ENCODE assay signal across 1 cellular context in genomic region chr3:66110840-66111239, GRCh38.
TF ChIP-seq lines count a peak whose summit lies in the region.

No MANE protein-coding gene starts in this region.

TF ChIP-seq in HepG2, 621 proteins besides CTCF, POLR2A, EP300 and RAD21:
- TF ChIP-seq, protein P1, sequence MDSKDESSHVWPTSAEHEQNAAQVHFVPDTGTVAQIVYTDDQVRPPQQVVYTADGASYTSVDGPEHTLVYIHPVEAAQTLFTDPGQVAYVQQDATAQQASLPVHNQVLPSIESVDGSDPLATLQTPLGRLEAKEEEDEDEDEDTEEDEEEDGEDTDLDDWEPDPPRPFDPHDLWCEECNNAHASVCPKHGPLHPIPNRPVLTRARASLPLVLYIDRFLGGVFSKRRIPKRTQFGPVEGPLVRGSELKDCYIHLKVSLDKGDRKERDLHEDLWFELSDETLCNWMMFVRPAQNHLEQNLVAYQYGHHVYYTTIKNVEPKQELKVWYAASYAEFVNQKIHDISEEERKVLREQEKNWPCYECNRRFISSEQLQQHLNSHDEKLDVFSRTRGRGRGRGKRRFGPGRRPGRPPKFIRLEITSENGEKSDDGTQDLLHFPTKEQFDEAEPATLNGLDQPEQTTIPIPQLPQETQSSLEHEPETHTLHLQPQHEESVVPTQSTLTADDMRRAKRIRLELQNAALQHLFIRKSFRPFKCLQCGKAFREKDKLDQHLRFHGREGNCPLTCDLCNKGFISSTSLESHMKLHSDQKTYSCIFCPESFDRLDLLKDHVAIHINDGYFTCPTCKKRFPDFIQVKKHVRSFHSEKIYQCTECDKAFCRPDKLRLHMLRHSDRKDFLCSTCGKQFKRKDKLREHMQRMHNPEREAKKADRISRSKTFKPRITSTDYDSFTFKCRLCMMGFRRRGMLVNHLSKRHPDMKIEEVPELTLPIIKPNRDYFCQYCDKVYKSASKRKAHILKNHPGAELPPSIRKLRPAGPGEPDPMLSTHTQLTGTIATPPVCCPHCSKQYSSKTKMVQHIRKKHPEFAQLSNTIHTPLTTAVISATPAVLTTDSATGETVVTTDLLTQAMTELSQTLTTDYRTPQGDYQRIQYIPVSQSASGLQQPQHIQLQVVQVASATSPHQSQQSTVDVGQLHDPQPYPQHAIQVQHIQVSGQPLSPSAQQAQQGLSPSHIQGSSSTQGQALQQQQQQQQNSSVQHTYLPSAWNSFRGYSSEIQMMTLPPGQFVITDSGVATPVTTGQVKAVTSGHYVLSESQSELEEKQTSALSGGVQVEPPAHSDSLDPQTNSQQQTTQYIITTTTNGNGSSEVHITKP (CRISPR knock-in tag; IDR thresholded peaks at IDR 0.05; ENCODE audit: low read depth) = peak; percentile 87
- TF ChIP-seq RFX3 (CRISPR knock-in tag; IDR thresholded peaks at IDR 0.05) (peak; percentile 57; the same call in 1 of the 2 replicates), RFX1 (IDR thresholded peaks at IDR 0.05) (0 out of 2 replicates have a peak, but pooled peaks have one; percentile 5), SAP130 (CRISPR knock-in tag; IDR thresholded peaks at IDR 0.05; ENCODE audit: low read depth) (0 out of 2 replicates have a peak, but pooled peaks have one; percentile 14), CEBPG (CRISPR knock-in tag; IDR thresholded peaks at IDR 0.05) (peak; percentile 19; the same call in 1 of the 2 replicates), ZNF710 (CRISPR knock-in tag; IDR thresholded peaks at IDR 0.05; ENCODE audit: borderline replicate concordance) (no peak), GABPB1 (CRISPR knock-in tag; IDR thresholded peaks at IDR 0.05) (peak; percentile 21; the same call in 1 of the 2 replicates)
- TF ChIP-seq, protein P2, sequence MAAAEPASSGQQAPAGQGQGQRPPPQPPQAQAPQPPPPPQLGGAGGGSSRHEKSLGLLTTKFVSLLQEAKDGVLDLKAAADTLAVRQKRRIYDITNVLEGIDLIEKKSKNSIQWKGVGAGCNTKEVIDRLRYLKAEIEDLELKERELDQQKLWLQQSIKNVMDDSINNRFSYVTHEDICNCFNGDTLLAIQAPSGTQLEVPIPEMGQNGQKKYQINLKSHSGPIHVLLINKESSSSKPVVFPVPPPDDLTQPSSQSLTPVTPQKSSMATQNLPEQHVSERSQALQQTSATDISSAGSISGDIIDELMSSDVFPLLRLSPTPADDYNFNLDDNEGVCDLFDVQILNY (CRISPR knock-in tag; conservative IDR thresholded peaks at IDR 0.05) = no peak
TF ChIP-seq in HepG2: peak in this region for 6.
